8 cellular contexts compared by ENCODE assay signal in the genomic region with DNA sequence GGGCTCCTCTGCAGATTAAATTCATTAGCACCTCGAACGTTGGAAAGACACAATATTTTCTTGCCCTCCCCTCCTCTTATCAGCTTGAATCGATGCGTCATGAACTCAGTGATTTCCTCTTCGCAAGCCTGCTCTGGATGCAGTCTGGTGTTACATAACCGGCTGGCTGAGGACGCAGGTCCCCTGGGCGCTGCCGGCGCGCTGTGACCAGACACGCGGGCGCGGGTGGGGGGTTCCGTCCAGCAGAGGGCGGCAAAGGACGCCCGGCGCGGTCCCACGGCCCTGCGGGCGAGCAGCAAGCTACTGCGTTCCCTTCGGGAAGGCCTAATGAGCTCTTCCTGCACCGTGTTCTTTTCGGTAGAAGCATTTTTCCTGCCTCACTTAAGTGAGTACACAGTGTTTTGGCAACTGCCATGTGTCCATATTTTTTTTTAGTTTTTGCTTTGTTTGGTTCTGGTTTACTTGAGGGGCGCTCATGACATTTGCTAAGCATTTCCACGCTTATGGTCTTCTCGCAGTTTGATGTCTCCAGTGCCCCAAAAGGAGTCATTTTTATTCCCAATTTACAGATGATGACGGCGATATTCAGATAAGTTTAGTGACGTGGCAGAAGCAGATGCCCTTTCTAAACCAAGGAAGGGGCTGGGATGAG.
DNase-seq lines count a peak whose midpoint lies in the region; FAIRE-seq and TF ChIP-seq lines count a peak whose summit lies in the region.

No MANE protein-coding gene starts in this region.

- peak overlapping the region; percentile 24 for H3K4me3 ChIP-seq in suprapubic skin

- H3K18ac ChIP-seq in H9 (ENCODE audit: insufficient read length, low read depth, low read length) = no peak overlapping the region

- FAIRE-seq in frontal cortex (lab: Jason Lieb, UNC) = no peak

- no peaks in the 10 kb centered on the region for H3K9me3 ChIP-seq in H9 (ENCODE audit: control insufficient read depth, low read depth, low read length)
- no peaks in the 10 kb centered on the region for H3K9me3 ChIP-seq in suprapubic skin

- no peak for TF ChIP-seq EP300 in suprapubic skin (IDR thresholded peaks at IDR 0.05)

- H2BK20ac ChIP-seq in H9 (ENCODE audit: low read depth, low read length, poor library complexity, severe bottlenecking) = no peak overlapping the region

- H3K36me3 ChIP-seq in suprapubic skin = no peaks in the 10 kb centered on the region

- peaks cover 72% of the 10 kb centered on the region for H3K27me3 Mint-ChIP-seq in H9 (ENCODE audit: low read depth)

- no peak overlapping the region for H3K14ac ChIP-seq in H9 (ENCODE audit: insufficient read depth, low read length)

- H3K23me2 ChIP-seq in H9 (ENCODE audit: insufficient read length, low read depth, low read length, poor library complexity, severe bottlenecking) = no peaks in the 10 kb centered on the region

- H4K8ac ChIP-seq in H9 (replicated peaks; ENCODE audit: insufficient read length, low read depth, low read length) = no peak overlapping the region

- H2BK5ac ChIP-seq in H9 (ENCODE audit: insufficient read length, low read length) = no peak overlapping the region

- no peak overlapping the region for H3T11ph ChIP-seq in H9 (ENCODE audit: low read length)

- H3K36me3 Mint-ChIP-seq in H9 (ENCODE audit: insufficient read depth in 1 of 3, low read depth in 3 of 3) = no peaks in the 10 kb centered on the region

- no peak overlapping the region for H3K27ac ChIP-seq in H9 (ENCODE audit: insufficient read length, low read depth, low read length)
- no peak overlapping the region for H3K27ac ChIP-seq in suprapubic skin

- no peaks in the 10 kb centered on the region for H3K79me1 ChIP-seq in H9 (ENCODE audit: insufficient read depth, low read depth, low read length, poor library complexity, severe bottlenecking)

- H3K9me3 Mint-ChIP-seq in H9 = no peaks in the 10 kb centered on the region; a peak in 1 of 5 replicates

- no peak overlapping the region for H4K5ac ChIP-seq in H9 (ENCODE audit: insufficient read length, low read depth, low read length)

- TF ChIP-seq POLR2A in suprapubic skin (IDR thresholded peaks at IDR 0.05) = no peak

- H3K27me3 ChIP-seq in H9 (ENCODE audit: insufficient read depth, low read length) (no peaks in the 10 kb centered on the region), suprapubic skin (no peaks in the 10 kb centered on the region)

- H3K9ac ChIP-seq in H9 (ENCODE audit: extremely low read depth, insufficient read length, low read length) = no peak overlapping the region

- no peak overlapping the region; a peak in 1 of 5 replicates for H3K4me3 Mint-ChIP-seq in H9

- H2BK120ac ChIP-seq in H9 (ENCODE audit: low read depth, low read length, poor library complexity, severe bottlenecking) = no peak overlapping the region

- no peak overlapping the region for H2BK12ac ChIP-seq in H9 (ENCODE audit: insufficient read length, low read depth, low read length)

- peak overlapping the region; percentile 28 for H3K4me2 ChIP-seq in H9 (ENCODE audit: insufficient read depth, insufficient read length, low read length)

- no peak overlapping the region for H2AFZ ChIP-seq in H9 (ENCODE audit: low read length)

- H3K4ac ChIP-seq in H9 (ENCODE audit: low read depth, low read length) = no peak overlapping the region

- peak overlapping the region in 1 of 3 experiments; percentile 24; a peak in 2 of 7 replicates for H3K27ac Mint-ChIP-seq in H9

- no peak overlapping the region for H2BK15ac ChIP-seq in H9 (ENCODE audit: low read depth, low read length)

- DNase-seq in ELR (ENCODE audit: low read depth) (peak; percentile 91), H9 (peak; percentile 81), M059J (ENCODE audit: low read depth) (peak; percentile 84), SIG-M5 treated with dmso at 0.1 percent for 504 hours (lab: John Stamatoyannopoulos, UW; ENCODE audit: unreplicated experiment) (peak; percentile 87), frontal cortex (ENCODE audit: low spot score in 2 of 2) (peak; percentile 72 to 86), occipital lobe (lab: John Stamatoyannopoulos, UW) (peak; percentile 87), suprapubic skin (ENCODE audit: low spot score in 2 of 2) (peak; percentile 91 to 94)
- peak; percentile 61 for DNase-seq in activated gamma-delta T cell treated with anti-CD3 and anti-CD28 coated beads, Interleukin-2, amount 50 U/mL, for 16 hours (ENCODE audit: low read depth)

- H4K91ac ChIP-seq in H9 (ENCODE audit: insufficient read length, low read depth, low read length) = no peak overlapping the region

- H3K23ac ChIP-seq in H9 (ENCODE audit: insufficient read length, low read depth, low read length) = no peak overlapping the region

- no peaks in the 10 kb centered on the region for H4K20me1 ChIP-seq in H9 (ENCODE audit: control insufficient read depth, insufficient read depth, insufficient read length)

- H3K4me1 Mint-ChIP-seq in H9 = peaks cover 3 to 15% of the 10 kb centered on the region in 2 experiments

- H3K56ac ChIP-seq in H9 (ENCODE audit: insufficient read length, low read depth, low read length) = no peak overlapping the region

- TF ChIP-seq CTCF in H9 (conservative IDR thresholded peaks at IDR 0.05) (peak; percentile 96), suprapubic skin (IDR thresholded peaks at IDR 0.05) (peak; percentile 94 to 96)

- no CpG with 5 or more reads among the region's 34 CpGs for WGBS in H9 (ENCODE audit: extremely low coverage, insufficient read length, low lambda C conversion rate)
- 13% methylated on average over 32 of the region's 34 CpGs for WGBS in suprapubic skin

- H3K4me1 ChIP-seq in H9 (ENCODE audit: insufficient read depth, low read length) (no peaks in the 10 kb centered on the region; the same call in 1 of the 2 replicates), suprapubic skin (peaks cover 32% of the 10 kb centered on the region)

- H3K79me2 ChIP-seq in H9 (ENCODE audit: insufficient read depth, low read length) = no peaks in the 10 kb centered on the region

- H2AK5ac ChIP-seq in H9 (ENCODE audit: insufficient read length, low read length) = no peak overlapping the region
